1 cellular context compared by ENCODE assay signal in genomic region chr16:81778861-81779539, GRCh38.
A peak's percentile ranks its signal among the peaks of the same experiment; 100 is the strongest.
TF ChIP-seq lines count a peak whose summit lies in the region.

TSS of gene PLCG2 (plus strand) at chr16:81779291. CDS start at chr16:81785990, 6,699 bp downstream.

TF ChIP-seq in WTC11, 78 proteins besides CTCF, POLR2A, EP300 and RAD21 (continued from another document):
- TF ChIP-seq MXD4 (CRISPR knock-in tag; IDR thresholded peaks at IDR 0.05; ENCODE audit: borderline replicate concordance) (no peak), JAZF1 (CRISPR knock-in tag; IDR thresholded peaks at IDR 0.05) (no peak), ELF4 (CRISPR knock-in tag; IDR thresholded peaks at IDR 0.05; ENCODE audit: low read depth) (no peak), USF1 (CRISPR knock-in tag; IDR thresholded peaks at IDR 0.05) (peak; percentile 70), ZNF121 (CRISPR knock-in tag; IDR thresholded peaks at IDR 0.05) (no peak), ZBTB21 (CRISPR knock-in tag; IDR thresholded peaks at IDR 0.05; ENCODE audit: borderline replicate concordance) (no peak), CREB1 (CRISPR knock-in tag; IDR thresholded peaks at IDR 0.05) (no peak), NR1H2 (CRISPR knock-in tag; IDR thresholded peaks at IDR 0.05) (no peak), NFYB (CRISPR knock-in tag; conservative IDR thresholded peaks at IDR 0.05; ENCODE audit: low read depth) (no peak), RORB (CRISPR knock-in tag; IDR thresholded peaks at IDR 0.05) (no peak), GRHL2 (CRISPR knock-in tag; IDR thresholded peaks at IDR 0.05; ENCODE audit: insufficient replicate concordance, severe bottlenecking) (no peak), CREM (CRISPR knock-in tag; IDR thresholded peaks at IDR 0.05) (peak; percentile 33; the same call in 1 of the 2 replicates), ZNF416 (CRISPR knock-in tag; IDR thresholded peaks at IDR 0.05) (no peak)
